8 cellular contexts compared by ENCODE assay signal in the genomic region with DNA sequence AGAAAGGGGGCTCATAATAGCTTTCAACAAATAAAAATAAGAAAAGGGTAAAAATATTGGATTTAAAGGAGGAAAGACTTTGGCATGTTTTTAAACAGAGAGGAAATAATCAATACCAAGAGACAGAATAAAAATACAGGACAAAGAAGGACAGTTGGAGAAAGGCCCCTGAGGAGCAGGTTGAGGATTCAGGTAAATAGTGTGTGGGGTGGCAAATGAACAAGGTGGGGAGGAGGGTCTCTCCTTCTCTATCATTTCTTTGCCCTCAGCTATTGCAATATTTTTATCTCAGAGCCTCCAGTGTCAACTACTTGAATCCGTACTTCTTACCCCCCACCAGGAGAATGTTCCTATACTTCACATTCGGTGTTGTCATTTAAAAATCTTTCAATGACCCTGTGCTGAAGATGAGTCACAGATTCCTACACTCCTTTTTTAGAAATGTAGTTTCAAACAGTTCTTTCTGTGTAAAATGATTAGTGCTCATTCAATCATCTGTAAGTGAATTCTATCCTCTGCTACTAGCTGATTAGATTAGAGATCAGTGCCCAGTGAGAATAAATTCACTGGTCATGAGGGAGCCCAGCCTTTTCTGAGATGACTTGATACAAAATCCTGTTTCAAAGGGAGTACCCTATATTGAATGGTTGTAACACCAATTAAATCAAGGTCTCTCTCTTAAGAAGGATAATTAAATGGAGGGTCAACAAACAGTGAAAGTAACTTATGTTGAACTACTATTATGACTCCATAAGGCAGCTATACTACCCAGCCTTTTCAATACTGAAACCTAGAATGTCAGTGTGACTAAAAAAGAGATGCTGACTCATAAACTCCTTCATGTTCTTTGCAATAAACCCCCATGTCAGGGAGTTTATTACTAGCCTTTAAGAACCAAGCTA. TPM values are rescaled to one million over a fixed set of nuclear protein-coding genes. Genes with fewer than 3 reads are reported as not detected.
DNase-seq lines count a peak whose midpoint lies in the region; ATAC-seq and TF ChIP-seq lines count a peak whose summit lies in the region.

No MANE protein-coding gene starts in this region.

- H3K4me3 ChIP-seq in GM06990 (replicated peaks; ENCODE audit: low read depth, low read length): no peak overlapping the region; the same call in 1 of the 2 replicates

- no peaks in the 10 kb centered on the region for H3K27me3 ChIP-seq in GM06990 (replicated peaks; ENCODE audit: control insufficient read depth, insufficient read depth, low read length)

- TF ChIP-seq CTCF in GM06990 (IDR thresholded peaks at IDR 0.05; ENCODE audit: insufficient read depth, low read length, poor library complexity, severe bottlenecking): no peak

- ATAC-seq in GM21515 (IDR thresholded peaks at IDR 0.05; ENCODE audit: unreplicated experiment): peak; percentile 99
- ATAC-seq in HG03565 (IDR thresholded peaks at IDR 0.05; ENCODE audit: unreplicated experiment): peak; percentile 99
- no peak for ATAC-seq in Right ventricle myocardium superior (ENCODE audit: poor library complexity)

- DNase-seq in GM06990 (ENCODE audit: extremely low read depth, insufficient read length): peak; percentile 74
- peak; percentile 25 for DNase-seq in dedifferentiated amniotic fluid mesenchymal stem cell (ENCODE audit: extremely low spot score)
- DNase-seq in Right ventricle myocardium superior: no peak
- no peak for DNase-seq in GF-D8 (lab: John Stamatoyannopoulos, UW)
- DNase-seq in NCI-H1694 treated with DMSO at 0.1 percent for 48 hours (lab: John Stamatoyannopoulos, UW): no peak
- DNase-seq in medulla oblongata (ENCODE audit: extremely low spot score): no peak

- intact Hi-C loops in Right ventricle myocardium superior (cut with DNase I): no loop called here

- no peaks in the 10 kb centered on the region for H3K36me3 ChIP-seq in GM06990 (ENCODE audit: control insufficient read depth, insufficient read depth, low read length)

RNA-seq across cellular contexts. Expression of a gene that starts 50.4 kb away (rescaled TPM):
- not detected for total RNA-seq in Right ventricle myocardium superior

Comparison
In these comparisons a context has a peak if more than half of its experiments do, and no peak if none do; other contexts are left out.
1. DNase-seq: peak in GM06990 (single experiment) and dedifferentiated amniotic fluid mesenchymal stem cell (single experiment); none in Right ventricle myocardium superior (single experiment), GF-D8 (single experiment), NCI-H1694 treated with DMSO at 0.1 percent for 48 hours (single experiment) and medulla oblongata (single experiment).